Comparison of ENCODE assay signal across 8 cellular contexts in genomic region chr12:18861287-18861858, GRCh38.
A peak's percentile ranks its signal among the peaks of the same experiment; 100 is the strongest.
DNase-seq lines count a peak whose midpoint lies in the region; ATAC-seq and TF ChIP-seq lines count a peak whose summit lies in the region.

No MANE protein-coding gene starts in this region.

- ATAC-seq in HG03025 (IDR thresholded peaks at IDR 0.05; ENCODE audit: low FRiP score, unreplicated experiment), result no peak
- ATAC-seq in aorta (ENCODE audit: low FRiP score), result no peak

- in situ Hi-C loops in mammary epithelial cell (cut with MboI; ENCODE audit: low sequenced_read_pairs in 2 of 2), result loop anchor here (25.0 kb wide), 4 partner anchors 276 to 599 kb away; partner anchors contain the start of genes PIK3C2G (in 1 of the 2) and PLEKHA5 (in 1 of the 2)

- H3K9me3 ChIP-seq in MM.1S (replicated peaks; ENCODE audit: insufficient read depth, low read length) (no peaks in the 10 kb centered on the region), mammary epithelial cell (replicated peaks; ENCODE audit: insufficient read depth, low read length) (no peaks in the 10 kb centered on the region), neural progenitor cell (ENCODE audit: low read depth) (peaks cover 7% of the 10 kb centered on the region), aorta (ENCODE audit: control insufficient read depth, low read length) (no peaks in the 10 kb centered on the region)

- H4K20me1 ChIP-seq in MM.1S (ENCODE audit: insufficient read depth, low read length) (no peaks in the 10 kb centered on the region), mammary epithelial cell (ENCODE audit: insufficient read depth, low read length) (no peaks in the 10 kb centered on the region), neural progenitor cell (ENCODE audit: low read depth) (no peaks in the 10 kb centered on the region)

- peak; percentile 58 for TF ChIP-seq CTCF in MM.1S (IDR thresholded peaks at IDR 0.05; ENCODE audit: low read length)
- peak; percentile 56 to 76 for TF ChIP-seq CTCF in mammary epithelial cell (conservative IDR thresholded peaks at IDR 0.05 in 1 of 2, IDR thresholded peaks at IDR 0.05 in 1 of 2; ENCODE audit: extremely low read depth in 1 of 2, insufficient read depth in 1 of 2, low read depth in 1 of 2, low read length in 2 of 2)
- TF ChIP-seq CTCF in neural progenitor cell (IDR thresholded peaks at IDR 0.05), result peak; percentile 45

- H3K27ac Mint-ChIP-seq in neural progenitor cell, result no peak overlapping the region

- H3K4me2 ChIP-seq in MM.1S (ENCODE audit: low read depth, low read length), result no peak overlapping the region
- H3K4me2 ChIP-seq in mammary epithelial cell (ENCODE audit: insufficient read depth, low read depth, low read length), result no peak overlapping the region
- no peak overlapping the region for H3K4me2 ChIP-seq in neural progenitor cell

- WGBS in mammary epithelial cell (ENCODE audit: low coverage, missing lambda C conversion rate), result 41% methylated on average over 3 of the region's 3 CpGs
- WGBS in aorta, 2 donors, result 69 to 80% methylated on average over 3 of the region's 3 CpGs

- H3K4me1 ChIP-seq in MM.1S (ENCODE audit: low read length), result no peaks in the 10 kb centered on the region
- H3K4me1 ChIP-seq in mammary epithelial cell (ENCODE audit: insufficient read depth, low read length), result peaks cover 15% of the 10 kb centered on the region
- H3K4me1 ChIP-seq in neural progenitor cell, result peaks cover 22% of the 10 kb centered on the region
- H3K4me1 ChIP-seq in aorta (ENCODE audit: control insufficient read depth in 1 of 2, insufficient read depth in 2 of 2, low read length in 2 of 2), result no peaks in the 10 kb centered on the region

- H3K36me3 Mint-ChIP-seq in neural progenitor cell, result peaks cover 3% of the 10 kb centered on the region

- intact Hi-C loops in mammary epithelial cell (cut with micrococcal nuclease), result loop anchor here (1.0 to 10.0 kb wide), 5 partner anchors 269 to 607 kb away; no protein-coding TSS in a partner anchor
- intact Hi-C loops in aorta (cut with DNase I), result no loop called here

- H3K27ac ChIP-seq in MM.1S (ENCODE audit: low read length) (no peak overlapping the region), mammary epithelial cell (ENCODE audit: insufficient read depth, low read depth, low read length) (no peak overlapping the region), neural progenitor cell (no peak overlapping the region), aorta (ENCODE audit: low read depth in 1 of 2, low read length in 2 of 2) (no peak overlapping the region)

- H3K9me3 Mint-ChIP-seq in neural progenitor cell, result no peaks in the 10 kb centered on the region

- H3K4me3 Mint-ChIP-seq in neural progenitor cell, result no peak overlapping the region

- H3K36me3 ChIP-seq in MM.1S (replicated peaks; ENCODE audit: insufficient read depth, low read length), result no peaks in the 10 kb centered on the region
- no peaks in the 10 kb centered on the region for H3K36me3 ChIP-seq in mammary epithelial cell (ENCODE audit: insufficient read depth, low read length)
- H3K36me3 ChIP-seq in neural progenitor cell, result no peaks in the 10 kb centered on the region
- no peaks in the 10 kb centered on the region for H3K36me3 ChIP-seq in aorta (ENCODE audit: control insufficient read depth in 1 of 2, insufficient read depth in 2 of 2, low read length in 1 of 2)

- dilution Hi-C loops in mammary epithelial cell (cut with HindIII; ENCODE audit: low sequenced_read_pairs), result no loop called here

- no peaks in the 10 kb centered on the region for H3K9me2 ChIP-seq in MM.1S (replicated peaks; ENCODE audit: insufficient read depth, low read length)

- BruUV-seq in mammary epithelial cell (replicated peaks; lab: Mats Ljungman, UMichigan), result no TSS peak

- H3K9ac ChIP-seq in MM.1S (ENCODE audit: low read length), result no peak overlapping the region
- H3K9ac ChIP-seq in mammary epithelial cell (ENCODE audit: insufficient read depth, low read length), result no peak overlapping the region
- H3K9ac ChIP-seq in neural progenitor cell, result no peak overlapping the region

- H3K79me2 ChIP-seq in MM.1S (ENCODE audit: low read length) (no peaks in the 10 kb centered on the region), mammary epithelial cell (ENCODE audit: insufficient read depth, low read length) (peaks cover 3% of the 10 kb centered on the region), neural progenitor cell (ENCODE audit: low read depth) (no peaks in the 10 kb centered on the region)

- peaks cover 9% of the 10 kb centered on the region for H3K4me1 Mint-ChIP-seq in neural progenitor cell

- H3K27me3 Mint-ChIP-seq in neural progenitor cell (ENCODE audit: insufficient read depth, low read depth), result no peaks in the 10 kb centered on the region

- CTCF ChIA-PET in mammary epithelial cell (lab: Charles Lee; ENCODE audit: low non-redundant PET), result interaction anchor here (0.6 kb wide), 1 partner anchor 270 kb away, joined by 3 read pairs; no protein-coding TSS in a partner anchor

- H3K4me3 ChIP-seq in MM.1S (ENCODE audit: low read length), result no peak overlapping the region
- H3K4me3 ChIP-seq in mammary epithelial cell (replicated peaks in 1 of 3; ENCODE audit: insufficient read depth in 1 of 3, low read depth in 2 of 3, low read length in 3 of 3), result no peak overlapping the region
- H3K4me3 ChIP-seq in neural progenitor cell, result no peak overlapping the region
- H3K4me3 ChIP-seq in aorta (ENCODE audit: low read length in 2 of 2), result no peak overlapping the region

- DNase-seq in EL (peak; percentile 40), MM.1S (peak; percentile 50), mammary epithelial cell (peak; percentile 26), neural progenitor cell (ENCODE audit: low spot score) (no peak), SKM-1 treated with dmso at 0.1 percent for 144 hours (lab: John Stamatoyannopoulos, UW; ENCODE audit: unreplicated experiment) (no peak), medulla oblongata (ENCODE audit: extremely low spot score) (no peak), aorta (no peak)

- H2AFZ ChIP-seq in MM.1S (ENCODE audit: low read length), result no peak overlapping the region
- H2AFZ ChIP-seq in mammary epithelial cell (ENCODE audit: low read depth, low read length), result no peak overlapping the region
- no peak overlapping the region for H2AFZ ChIP-seq in neural progenitor cell (replicated peaks)

- no peaks in the 10 kb centered on the region for H3F3A ChIP-seq in MM.1S (ENCODE audit: insufficient read depth, low read length)
- peaks cover 4% of the 10 kb centered on the region for H3F3A ChIP-seq in neural progenitor cell (ENCODE audit: low read depth)

- H3K27me3 ChIP-seq in MM.1S (replicated peaks; ENCODE audit: insufficient read depth, low read length), result no peaks in the 10 kb centered on the region
- no peaks in the 10 kb centered on the region for H3K27me3 ChIP-seq in mammary epithelial cell (ENCODE audit: insufficient read depth, low read length)
- H3K27me3 ChIP-seq in neural progenitor cell, result no peaks in the 10 kb centered on the region
- no peaks in the 10 kb centered on the region for H3K27me3 ChIP-seq in aorta (ENCODE audit: control insufficient read depth in 1 of 2, insufficient read depth in 2 of 2, low read length in 1 of 2)

Comparison
In these comparisons a context has a peak if more than half of its experiments do, and no peak if none do; other contexts are left out.
1. DNase-seq: peak in EL (single experiment), MM.1S (single experiment) and mammary epithelial cell (single experiment); none in neural progenitor cell (single experiment), SKM-1 treated with dmso at 0.1 percent for 144 hours (single experiment), medulla oblongata (single experiment) and aorta (0 of 2).
2. Peak in every context shown above with its lines, with median percentiles within 50 percentile points of each other: CTCF ChIP-seq.